31 cellular contexts compared by ENCODE assay signal in the genomic region with DNA sequence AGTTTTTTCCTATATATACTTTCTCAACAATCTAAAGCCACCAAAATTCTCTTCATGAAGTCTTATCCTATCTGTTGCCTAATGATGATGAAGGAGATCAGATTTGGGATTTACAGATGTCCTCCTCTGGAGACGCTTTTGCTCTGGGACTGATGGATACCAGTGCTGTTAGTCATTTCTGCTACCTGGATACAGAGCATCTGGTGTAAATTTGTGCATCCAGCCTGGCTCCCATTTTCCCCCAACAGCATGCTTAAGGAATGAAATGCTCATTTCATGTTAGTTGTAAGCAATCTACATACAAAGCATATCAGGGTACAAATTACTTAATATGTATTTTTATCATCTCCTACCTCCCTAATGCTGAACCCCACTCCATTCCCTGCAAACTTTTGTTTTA.
"Had no signal": no experiment of that assay in that cellular context is flagged by ENCODE, and none has a peak within 500 bp of the region (broad histone marks: within the 10 kb centered on the region; RNA-seq: fewer than 3 reads in every experiment).

No MANE protein-coding gene starts in this region.

- H3K27ac Mint-ChIP-seq: activated CD4-positive, alpha-beta memory T cell treated with anti-CD3 and anti-CD28 coated beads, Interleukin-2, amount 10 ng/mL, durations not matched to agents 7 days and 5 days; activated naive CD4-positive, alpha-beta T cell treated with anti-CD3 and anti-CD28 coated beads, Interleukin-2, amount 50 U/mL, for 72 hours; activated T-cell treated with anti-CD3 and anti-CD28 coated beads, Interleukin-2, amount 50 U/mL, for 24 hours; immature natural killer cell; mesothelial cell of epicardium; stimulated activated memory B cell treated with anti-CD40 and anti-IgM and Interleukin-4, amounts not matched to agents 10 μg/mL and 1 μg/mL and 100 μg/mL, for 72 hours; stimulated activated naive CD8-positive, alpha-beta T cell treated with anti-CD3 and anti-CD28 coated beads, Interleukin-15, amount 100 ng/mL, for 72 hours; type B pancreatic cell had no signal

- ATAC-seq: activated naive CD4-positive, alpha-beta T cell treated with anti-CD3 and anti-CD28 coated beads, Interleukin-2, amount 50 U/mL, for 72 hours; heart left ventricle; psoas muscle; stimulated activated memory B cell treated with anti-CD40 and anti-IgM and Interleukin-4, amounts not matched to agents 10 μg/mL and 1 μg/mL and 100 μg/mL, for 72 hours; stimulated activated naive CD8-positive, alpha-beta T cell treated with anti-CD3 and anti-CD28 coated beads, Interleukin-15, amount 100 ng/mL, for 72 hours had no signal

- H3K27ac ChIP-seq: adrenal gland, ascending aorta, brain microvascular endothelial cell, coronary artery, dorsolateral prefrontal cortex, heart left ventricle, parathyroid adenoma, psoas muscle, sigmoid colon, uterus, VCaP had no signal

- H3K27me3 ChIP-seq: adrenal gland, ascending aorta, brain microvascular endothelial cell, dorsolateral prefrontal cortex, heart left ventricle, sigmoid colon, uterus had no signal

- H3K4me1 ChIP-seq: ascending aorta, parathyroid adenoma, psoas muscle, uterus had no signal

- H3K27me3 Mint-ChIP-seq: activated CD4-positive, alpha-beta memory T cell treated with anti-CD3 and anti-CD28 coated beads, Interleukin-2, amount 10 ng/mL, durations not matched to agents 7 days and 5 days; activated T-cell treated with anti-CD3 and anti-CD28 coated beads, Interleukin-2, amount 50 U/mL, for 24 hours; naive B cell; stimulated activated memory B cell treated with anti-CD40 and anti-IgM and Interleukin-4, amounts not matched to agents 10 μg/mL and 1 μg/mL and 100 μg/mL, for 72 hours; stimulated activated naive CD8-positive, alpha-beta T cell treated with anti-CD3 and anti-CD28 coated beads, Interleukin-15, amount 100 ng/mL, for 72 hours; type B pancreatic cell had no signal

- DNase-seq: activated CD4-positive, alpha-beta memory T cell treated with anti-CD3 and anti-CD28 coated beads, Interleukin-2, amount 10 ng/mL, durations not matched to agents 7 days and 5 days; activated CD4-positive, alpha-beta T cell treated with anti-CD3 and anti-CD28 coated beads for 4 hours; activated CD8-positive, alpha-beta memory T cell treated with anti-CD3 and anti-CD28 coated beads, Interleukin-2, amount 50 U/mL, for 48 hours; activated gamma-delta T cell; activated T-cell treated with anti-CD3 and anti-CD28 coated beads, Interleukin-2, amount 50 U/mL, for 24 hours; adrenal gland; brain microvascular endothelial cell; dorsolateral prefrontal cortex; effector memory CD4-positive, alpha-beta T cell; erythroblast; heart left ventricle; hypothalamus; immature natural killer cell; kidney; naive B cell; psoas muscle; sigmoid colon; small intestine; stimulated activated CD4-positive, alpha-beta T cell treated with anti-CD3 and anti-CD28 coated beads, Interleukin-4, amount 100 ng/mL, for 4 hours; stimulated activated CD8-positive, alpha-beta memory T cell treated with anti-CD3 and anti-CD28 coated beads, Interleukin-4, amount 100 ng/mL, for 48 hours; stimulated activated naive CD8-positive, alpha-beta T cell treated with anti-CD3 and anti-CD28 coated beads, Interleukin-15, amount 100 ng/mL, for 72 hours; substantia nigra; uterus had no signal

- H3K36me3 ChIP-seq: uterus had no signal

- H3K4me3 ChIP-seq: adrenal gland, ascending aorta, coronary artery, dorsolateral prefrontal cortex, heart left ventricle, psoas muscle, sigmoid colon, uterus had no signal

- H3K4me1 Mint-ChIP-seq: activated CD4-positive, alpha-beta memory T cell treated with anti-CD3 and anti-CD28 coated beads, Interleukin-2, amount 10 ng/mL, durations not matched to agents 7 days and 5 days; immature natural killer cell; mesothelial cell of epicardium; naive B cell; stimulated activated memory B cell treated with anti-CD40 and anti-IgM and Interleukin-4, amounts not matched to agents 10 μg/mL and 1 μg/mL and 100 μg/mL, for 72 hours; stimulated activated naive CD8-positive, alpha-beta T cell treated with anti-CD3 and anti-CD28 coated beads, Interleukin-15, amount 100 ng/mL, for 72 hours had no signal

- H3K79me2 ChIP-seq: parathyroid adenoma had no signal

- H3K9ac ChIP-seq: parathyroid adenoma had no signal

- H3K36me3 Mint-ChIP-seq: activated naive CD4-positive, alpha-beta T cell treated with anti-CD3 and anti-CD28 coated beads, Interleukin-2, amount 50 U/mL, for 72 hours had no signal

- H3K4me3 Mint-ChIP-seq: activated CD4-positive, alpha-beta memory T cell treated with anti-CD3 and anti-CD28 coated beads, Interleukin-2, amount 10 ng/mL, durations not matched to agents 7 days and 5 days; activated T-cell treated with anti-CD3 and anti-CD28 coated beads, Interleukin-2, amount 50 U/mL, for 24 hours; immature natural killer cell; mesothelial cell of epicardium; stimulated activated memory B cell treated with anti-CD40 and anti-IgM and Interleukin-4, amounts not matched to agents 10 μg/mL and 1 μg/mL and 100 μg/mL, for 72 hours; stimulated activated naive CD8-positive, alpha-beta T cell treated with anti-CD3 and anti-CD28 coated beads, Interleukin-15, amount 100 ng/mL, for 72 hours; type B pancreatic cell had no signal

- H2AFZ ChIP-seq: parathyroid adenoma had no signal

- H3K9me3 ChIP-seq: adrenal gland, ascending aorta, heart left ventricle, psoas muscle, sigmoid colon, uterus had no signal

- H3K9me3 Mint-ChIP-seq: activated CD4-positive, alpha-beta memory T cell treated with anti-CD3 and anti-CD28 coated beads, Interleukin-2, amount 10 ng/mL, durations not matched to agents 7 days and 5 days; activated naive CD4-positive, alpha-beta T cell treated with anti-CD3 and anti-CD28 coated beads, Interleukin-2, amount 50 U/mL, for 72 hours; activated T-cell treated with anti-CD3 and anti-CD28 coated beads, Interleukin-2, amount 50 U/mL, for 24 hours; immature natural killer cell; mesothelial cell of epicardium; naive B cell; stimulated activated memory B cell treated with anti-CD40 and anti-IgM and Interleukin-4, amounts not matched to agents 10 μg/mL and 1 μg/mL and 100 μg/mL, for 72 hours; stimulated activated naive CD8-positive, alpha-beta T cell treated with anti-CD3 and anti-CD28 coated beads, Interleukin-15, amount 100 ng/mL, for 72 hours; type B pancreatic cell had no signal
